Comparison of ENCODE assay signal across 1 cellular context in genomic region chr3:50405249-50405648, GRCh38.
TF ChIP-seq lines count a peak whose summit lies in the region.

No MANE protein-coding gene starts in this region.

TF ChIP-seq in WTC11, 78 proteins besides CTCF, POLR2A, EP300 and RAD21 (continued from another document and continues in another):
- no peak for TF ChIP-seq ZMAT4 (CRISPR knock-in tag; IDR thresholded peaks at IDR 0.05)
- no peak; the same call in 1 of the 2 replicates for TF ChIP-seq NFYB (CRISPR knock-in tag; conservative IDR thresholded peaks at IDR 0.05; ENCODE audit: low read depth)
- no peak for TF ChIP-seq E2F5 (CRISPR knock-in tag; IDR thresholded peaks at IDR 0.05)
- TF ChIP-seq CDX4 (CRISPR knock-in tag; IDR thresholded peaks at IDR 0.05; ENCODE audit: borderline replicate concordance), result no peak
- no peak for TF ChIP-seq ZSCAN18 (CRISPR knock-in tag; IDR thresholded peaks at IDR 0.05)
- no peak for TF ChIP-seq RORB (CRISPR knock-in tag; IDR thresholded peaks at IDR 0.05)
- TF ChIP-seq FOXJ3 (CRISPR knock-in tag; IDR thresholded peaks at IDR 0.05; ENCODE audit: borderline replicate concordance), result no peak
- TF ChIP-seq ESRRA (CRISPR knock-in tag; IDR thresholded peaks at IDR 0.05; ENCODE audit: borderline replicate concordance), result peak; percentile 35; the same call in 1 of the 2 replicates
- TF ChIP-seq ATF3 (CRISPR knock-in tag; conservative IDR thresholded peaks at IDR 0.05), result no peak
- TF ChIP-seq ATF2 (CRISPR knock-in tag; IDR thresholded peaks at IDR 0.05; ENCODE audit: borderline replicate concordance, low read depth), result no peak
- TF ChIP-seq ERG (CRISPR knock-in tag; IDR thresholded peaks at IDR 0.05), result no peak
- no peak for TF ChIP-seq TEAD1 (CRISPR knock-in tag; IDR thresholded peaks at IDR 0.05)
- no peak; the same call in 1 of the 2 replicates for TF ChIP-seq NR3C1 (CRISPR knock-in tag; conservative IDR thresholded peaks at IDR 0.05; ENCODE audit: low read depth)
- TF ChIP-seq ZNF396 (CRISPR knock-in tag; IDR thresholded peaks at IDR 0.05; ENCODE audit: borderline replicate concordance), result no peak
- no peak for TF ChIP-seq GABPB1 (CRISPR knock-in tag; IDR thresholded peaks at IDR 0.05)
- TF ChIP-seq NR1H2 (CRISPR knock-in tag; IDR thresholded peaks at IDR 0.05), result no peak
- TF ChIP-seq MYBL2 (CRISPR knock-in tag; IDR thresholded peaks at IDR 0.05), result no peak
- no peak for TF ChIP-seq CREB1 (CRISPR knock-in tag; IDR thresholded peaks at IDR 0.05)
- no peak for TF ChIP-seq STAT6 (CRISPR knock-in tag; conservative IDR thresholded peaks at IDR 0.05; ENCODE audit: low read depth)
- TF ChIP-seq HMGXB4 (CRISPR knock-in tag; IDR thresholded peaks at IDR 0.05), result no peak
- no peak for TF ChIP-seq PREB (CRISPR knock-in tag; IDR thresholded peaks at IDR 0.05; ENCODE audit: borderline replicate concordance)
- no peak for TF ChIP-seq ATF6 (CRISPR knock-in tag; IDR thresholded peaks at IDR 0.05)
- TF ChIP-seq ZNF263 (CRISPR knock-in tag; IDR thresholded peaks at IDR 0.05; ENCODE audit: low read depth), result no peak
- no peak for TF ChIP-seq PRRX2 (CRISPR knock-in tag; IDR thresholded peaks at IDR 0.05)
- no peak for TF ChIP-seq ZNF425 (CRISPR knock-in tag; conservative IDR thresholded peaks at IDR 0.05)
- peak; percentile 61; the same call in 1 of the 2 replicates for TF ChIP-seq SMAD4 (CRISPR knock-in tag; IDR thresholded peaks at IDR 0.05)
- TF ChIP-seq SMAD3 (CRISPR knock-in tag; IDR thresholded peaks at IDR 0.05; ENCODE audit: borderline replicate concordance), result no peak
- TF ChIP-seq NFATC4 (CRISPR knock-in tag; IDR thresholded peaks at IDR 0.05), result no peak
- TF ChIP-seq ARID4B (CRISPR knock-in tag; IDR thresholded peaks at IDR 0.05; ENCODE audit: borderline replicate concordance), result peak; percentile 60; the same call in 1 of the 2 replicates
- TF ChIP-seq ZNF423 (CRISPR knock-in tag; IDR thresholded peaks at IDR 0.05), result no peak
- TF ChIP-seq FOXP1 (CRISPR knock-in tag; IDR thresholded peaks at IDR 0.05; ENCODE audit: borderline replicate concordance), result peak; percentile 64; the same call in 1 of the 2 replicates
- TF ChIP-seq SP1 (CRISPR knock-in tag; conservative IDR thresholded peaks at IDR 0.05), result no peak
- TF ChIP-seq TP53 (CRISPR knock-in tag; IDR thresholded peaks at IDR 0.05), result peak; percentile 78; the same call in 1 of the 2 replicates
